Comparison of ENCODE assay signal across 8 cellular contexts in genomic region chr14:104639889-104640548, GRCh38. TPM values are rescaled to one million over a fixed set of nuclear protein-coding genes. Genes with fewer than 3 reads are reported as not detected.
DNase-seq lines count a peak whose midpoint lies in the region; ATAC-seq and TF ChIP-seq lines count a peak whose summit lies in the region.

No MANE protein-coding gene starts in this region.

- intact Hi-C loops in breast epithelium (cut with DNase I; ENCODE audit: low total_unique reads) = no loop called here

- no peak overlapping the region for H3K27ac ChIP-seq in breast epithelium

- TF ChIP-seq POLR2A in breast epithelium (IDR thresholded peaks at IDR 0.05) = no peak

- H3K4me1 ChIP-seq in breast epithelium = no peaks in the 10 kb centered on the region

- peaks cover under 1 to 5% of the 10 kb centered on the region in 2 donors for H3K9me3 ChIP-seq in breast epithelium

- peaks cover 0 to 38% of the 10 kb centered on the region in 2 donors for H3K27me3 ChIP-seq in breast epithelium

- no peak overlapping the region for H3K4me3 ChIP-seq in breast epithelium

- no peaks in the 10 kb centered on the region for H3K36me3 ChIP-seq in breast epithelium

- peak in 2 of 3 donors; percentile 69 to 82 for TF ChIP-seq CTCF in breast epithelium (IDR thresholded peaks at IDR 0.05)

- DNase-seq in SIG-M5 treated with dmso at 0.1 percent for 504 hours (lab: John Stamatoyannopoulos, UW; ENCODE audit: unreplicated experiment) (peak; percentile 61), SIG-M5 (lab: John Stamatoyannopoulos, UW) (no peak), NCI-H1417 (lab: John Stamatoyannopoulos, UW) (peak; percentile 49 to 78 (median 58)), UCSD-AML1 (lab: John Stamatoyannopoulos, UW; ENCODE audit: unreplicated experiment) (peak; percentile 76), breast epithelium (ENCODE audit: low spot score in 2 of 2) (no peak), inferior parietal cortex (ENCODE audit: extremely low spot score) (peak; percentile 68)
- peak; percentile 50 to 64 for DNase-seq in stimulated activated CD4-positive, alpha-beta T cell treated with anti-CD3 and anti-CD28 coated beads, Interleukin-2, amount 100 ng/mL, for 24 hours

- ATAC-seq in HG02571 (IDR thresholded peaks at IDR 0.05; ENCODE audit: unreplicated experiment) = no peak

RNA-seq across cellular contexts. Expression of gene TMEM179, which starts 35.4 kb away (rescaled TPM):
- total RNA-seq in breast epithelium = not detected

RNA-seq across cellular contexts. Expression of gene INF2, which starts 49.4 kb away (rescaled TPM):
- total RNA-seq in breast epithelium = 10 to 100 TPM; 31.0 to 70.9 (median 51.5) TPM

Comparison
In these comparisons a context has a peak if more than half of its experiments do, and no peak if none do; other contexts are left out.
1. DNase-seq: peak in SIG-M5 treated with dmso at 0.1 percent for 504 hours (single experiment), NCI-H1417 (3 of 3), UCSD-AML1 (single experiment), inferior parietal cortex (single experiment) and stimulated activated CD4-positive, alpha-beta T cell treated with anti-CD3 and anti-CD28 coated beads, Interleukin-2, amount 100 ng/mL, for 24 hours (2 of 2); none in SIG-M5 (single experiment) and breast epithelium (0 of 2).